In genomic region chr17:58995247-58995940, GRCh38 we compare ENCODE assay signal across 31 cellular contexts.
DNase-seq lines count a peak whose midpoint lies in the region; ATAC-seq and TF ChIP-seq lines count a peak whose summit lies in the region.
"Had no signal": no experiment of that assay in that cellular context is flagged by ENCODE, and none has a peak within 500 bp of the region (broad histone marks: within the 10 kb centered on the region; RNA-seq: fewer than 3 reads in every experiment).

No MANE protein-coding gene starts in this region.

- no peaks in the 10 kb centered on the region for H3K27me3 Mint-ChIP-seq in osteocyte (ENCODE audit: unreplicated experiment)
- H3K27me3 Mint-ChIP-seq: naive B cell had no signal

- peaks cover 33% of the 10 kb centered on the region for H3K4me1 ChIP-seq in adipocyte (ENCODE audit: control insufficient read depth, insufficient read depth, low read length)
- peaks cover 7% of the 10 kb centered on the region for H3K4me1 ChIP-seq in fibroblast of lung (ENCODE audit: control insufficient read depth, extremely low read depth, insufficient read depth, low read length)
- H3K4me1 ChIP-seq: colonic mucosa, prostate gland had no signal

- TF ChIP-seq CTCF in fibroblast of lung (conservative IDR thresholded peaks at IDR 0.05 in 1 of 2, IDR thresholded peaks at IDR 0.05 in 1 of 2; ENCODE audit: low read depth in 1 of 2, low read length in 2 of 2) (no peak), osteocyte (IDR thresholded peaks at IDR 0.05) (no peak)

- H3K9me3 ChIP-seq in adipocyte (ENCODE audit: control insufficient read depth, low read length) (no peaks in the 10 kb centered on the region), fibroblast of lung (ENCODE audit: control insufficient read depth, insufficient read depth, low read depth, low read length) (no peaks in the 10 kb centered on the region)
- H3K9me3 ChIP-seq: adrenal gland, colonic mucosa, heart left ventricle, prostate gland, tibial nerve had no signal

- DNase-seq in EL (peak; percentile 32), adipocyte (ENCODE audit: low read depth) (peak; percentile 13), fibroblast of lung (ENCODE audit: low read depth in 2 of 2) (peak; percentile 45 to 48), osteocyte (ENCODE audit: extremely low spot score, unreplicated experiment) (no peak), NCI-H82 treated with DMSO at 0.1 percent for 48 hours (lab: John Stamatoyannopoulos, UW; ENCODE audit: unreplicated experiment) (no peak), ACHN (no peak)
- DNase-seq: activated CD4-positive, alpha-beta T cell treated with anti-CD3 and anti-CD28 coated beads, Interleukin-2, amount 50 U/mL, for 48 hours; activated CD8-positive, alpha-beta memory T cell treated with anti-CD3 and anti-CD28 coated beads, Interleukin-2, amount 50 U/mL, for 4 hours; activated naive CD4-positive, alpha-beta T cell treated with anti-CD3 and anti-CD28 coated beads for 36 hours; adrenal gland; colonic mucosa; DMS79 treated with DMSO at 0.1 percent for 48 hours; effector CD4-positive, alpha-beta T cell; heart left ventricle; kidney; naive B cell; NCI-H1417; NCI-H2081; NCI-H226; NCI-H526 treated with DMSO at 0.1 percent for 48 hours; Right ventricle myocardium superior; stimulated activated CD4-positive, alpha-beta T cell treated with anti-CD3 and anti-CD28 coated beads, Interleukin-4, amount 100 ng/mL, for 24 hours had no signal

- peaks cover 33% of the 10 kb centered on the region for H3K36me3 Mint-ChIP-seq in osteocyte (ENCODE audit: unreplicated experiment)

- H3K9ac ChIP-seq in adipocyte (ENCODE audit: low read length): no peak overlapping the region
- H3K9ac ChIP-seq in fibroblast of lung (ENCODE audit: insufficient read depth, low read length): no peak overlapping the region
- H3K9ac ChIP-seq: KMS-11 had no signal

- no peaks in the 10 kb centered on the region for H4K20me1 ChIP-seq in fibroblast of lung (ENCODE audit: control insufficient read depth, extremely low read depth, insufficient read depth, low read length)

- H3K27me3 ChIP-seq in adipocyte (replicated peaks; ENCODE audit: control insufficient read depth, insufficient read depth, low read length): no peaks in the 10 kb centered on the region
- H3K27me3 ChIP-seq in fibroblast of lung (ENCODE audit: control insufficient read depth, insufficient read depth, low read length): no peaks in the 10 kb centered on the region
- H3K27me3 ChIP-seq: adrenal gland, colonic mucosa, heart left ventricle, tibial nerve had no signal

- peaks cover 46% of the 10 kb centered on the region for H3K4me1 Mint-ChIP-seq in osteocyte (ENCODE audit: unreplicated experiment)

- no peak overlapping the region for H2AFZ ChIP-seq in fibroblast of lung (ENCODE audit: low read length)
- H2AFZ ChIP-seq: GM23338 had no signal

- H3K4me3 ChIP-seq in adipocyte (ENCODE audit: low read length) (no peak overlapping the region), fibroblast of lung (replicated peaks in 1 of 4; ENCODE audit: control extremely low read depth in 1 of 4, insufficient read depth in 1 of 4, low read depth in 3 of 4, low read length in 4 of 4) (no peak overlapping the region)
- H3K4me3 ChIP-seq: adrenal gland, colonic mucosa, GM23338, heart left ventricle, prostate gland, tibial nerve had no signal

- H3K4me3 Mint-ChIP-seq in osteocyte (ENCODE audit: unreplicated experiment): no peak overlapping the region
- H3K4me3 Mint-ChIP-seq: activated naive CD4-positive, alpha-beta T cell treated with anti-CD3 and anti-CD28 coated beads for 36 hours; GM23338; mesothelial cell of epicardium; naive B cell had no signal

- no peaks in the 10 kb centered on the region for H3K79me2 ChIP-seq in fibroblast of lung (ENCODE audit: control insufficient read depth, insufficient read depth, low read length)

- H3K4me2 ChIP-seq in fibroblast of lung (ENCODE audit: extremely low read depth, insufficient read depth, low read length): no peak overlapping the region
- H3K4me2 ChIP-seq: GM23338, KMS-11 had no signal

- peaks cover 5% of the 10 kb centered on the region for H3K9me3 Mint-ChIP-seq in osteocyte (ENCODE audit: unreplicated experiment)
- H3K9me3 Mint-ChIP-seq: activated naive CD4-positive, alpha-beta T cell treated with anti-CD3 and anti-CD28 coated beads for 36 hours; GM23338; mesothelial cell of epicardium; naive B cell had no signal

- no peak for ATAC-seq in HG03139 (IDR thresholded peaks at IDR 0.05; ENCODE audit: unreplicated experiment)
- ATAC-seq: activated CD4-positive, CD25-positive, alpha-beta regulatory T cell treated with anti-CD3 and anti-CD28 coated beads, Interleukin-2, amount 50 U/mL, for 24 hours; GM23338; heart left ventricle; Panc1 had no signal

- H3K27ac Mint-ChIP-seq in osteocyte (ENCODE audit: unreplicated experiment): peak overlapping the region; percentile 44
- H3K27ac Mint-ChIP-seq: activated naive CD4-positive, alpha-beta T cell treated with anti-CD3 and anti-CD28 coated beads for 36 hours; GM23338; mesothelial cell of epicardium had no signal

- no peak overlapping the region for H3K27ac ChIP-seq in fibroblast of lung (ENCODE audit: insufficient read depth, low read length)
- H3K27ac ChIP-seq: adrenal gland, C4-2B, colonic mucosa, KMS-11, prostate gland, tibial nerve had no signal

- in situ Hi-C loops in ACHN (cut with HindIII; ENCODE audit: low pct_ligation_motif_present, low pct_unique_long_range_greater_than_20kb, low sequenced_read_pairs): no loop called here

- H3K36me3 ChIP-seq in adipocyte (ENCODE audit: control insufficient read depth, insufficient read depth, low read length, severe bottlenecking) (peaks cover 22% of the 10 kb centered on the region), fibroblast of lung (ENCODE audit: control insufficient read depth, insufficient read depth, low read length) (no peaks in the 10 kb centered on the region)
- H3K36me3 ChIP-seq: adrenal gland, colonic mucosa, prostate gland had no signal

Comparison
In these comparisons a context has a peak if more than half of its experiments do, and no peak if none do; other contexts are left out.
1. DNase-seq: peak in EL (single experiment), adipocyte (single experiment) and fibroblast of lung (2 of 2); none in osteocyte (single experiment), NCI-H82 treated with DMSO at 0.1 percent for 48 hours (single experiment) and ACHN (single experiment).